In genomic region chr15:90929709-90930019, GRCh38 we compare ENCODE assay signal across 8 cellular contexts. TPM values are rescaled to one million over a fixed set of nuclear protein-coding genes. Genes with fewer than 3 reads are reported as not detected.
A peak's percentile ranks its signal among the peaks of the same experiment; 100 is the strongest.
DNase-seq lines count a peak whose midpoint lies in the region; ATAC-seq and TF ChIP-seq lines count a peak whose summit lies in the region.

No MANE protein-coding gene starts in this region.

- no peaks in the 10 kb centered on the region for H4K20me1 ChIP-seq in OCI-LY1 (ENCODE audit: insufficient read depth, low read length)

- H3K9ac ChIP-seq in OCI-LY1 (ENCODE audit: low read length), result peak overlapping the region; percentile 89

- ATAC-seq in effector memory CD8-positive, alpha-beta T cell (replicated peaks), result no peak
- no peak for ATAC-seq in HG03432 (IDR thresholded peaks at IDR 0.05; ENCODE audit: unreplicated experiment)
- ATAC-seq in HG02970 (IDR thresholded peaks at IDR 0.05; ENCODE audit: low FRiP score, unreplicated experiment), result no peak

- peaks cover 40% of the 10 kb centered on the region for H3K4me1 Mint-ChIP-seq in Calu3 (ENCODE audit: low read depth, unreplicated experiment)
- peaks cover 28 to 36% of the 10 kb centered on the region in 2 donors for H3K4me1 Mint-ChIP-seq in effector memory CD8-positive, alpha-beta T cell (ENCODE audit: low read depth in 2 of 2)

- no peaks in the 10 kb centered on the region for H3K27me3 Mint-ChIP-seq in Calu3 (ENCODE audit: unreplicated experiment)
- H3K27me3 Mint-ChIP-seq in effector memory CD8-positive, alpha-beta T cell, result no peaks in the 10 kb centered on the region

- no peaks in the 10 kb centered on the region for H3K9me2 ChIP-seq in OCI-LY1 (ENCODE audit: low read depth, low read length)

- DNase-seq in Calu3, result no peak
- no peak for DNase-seq in effector memory CD8-positive, alpha-beta T cell
- no peak for DNase-seq in prostate gland (ENCODE audit: low spot score)
- no peak for DNase-seq in activated effector memory CD4-positive, alpha-beta T cell treated with Interleukin-2 at 50 U/mL for 16 hours
- DNase-seq in NCI-H1930 (lab: John Stamatoyannopoulos, UW), result no peak

- peak overlapping the region; percentile 95 for H3K4me2 ChIP-seq in OCI-LY1 (ENCODE audit: low read length)

- H3K36me3 ChIP-seq in OCI-LY1 (ENCODE audit: insufficient read depth, low read length) (no peaks in the 10 kb centered on the region), prostate gland (no peaks in the 10 kb centered on the region)

- H3K9me3 ChIP-seq in OCI-LY1 (ENCODE audit: low read length) (no peaks in the 10 kb centered on the region), prostate gland (no peaks in the 10 kb centered on the region)

- H3F3A ChIP-seq in OCI-LY1 (ENCODE audit: insufficient read depth, low read length), result no peaks in the 10 kb centered on the region

- peak overlapping the region; percentile 92 for H3K4me3 Mint-ChIP-seq in Calu3 (ENCODE audit: low read depth, unreplicated experiment)
- peak overlapping the region; percentile 97 to 98 for H3K4me3 Mint-ChIP-seq in effector memory CD8-positive, alpha-beta T cell

- no peaks in the 10 kb centered on the region for H3K9me3 Mint-ChIP-seq in Calu3 (ENCODE audit: low read depth, unreplicated experiment)
- no peaks in the 10 kb centered on the region for H3K9me3 Mint-ChIP-seq in effector memory CD8-positive, alpha-beta T cell

- H3K27ac Mint-ChIP-seq in Calu3 (ENCODE audit: unreplicated experiment), result peak overlapping the region; percentile 96
- H3K27ac Mint-ChIP-seq in effector memory CD8-positive, alpha-beta T cell, result peak overlapping the region; percentile 94 to 96

- H2AFZ ChIP-seq in OCI-LY1 (ENCODE audit: low read length), result peak overlapping the region; percentile 43

- peak overlapping the region; percentile 92 for H3K4me3 ChIP-seq in OCI-LY1 (ENCODE audit: low read depth, low read length, poor library complexity, severe bottlenecking)
- H3K4me3 ChIP-seq in prostate gland, result peak overlapping the region; percentile 46 to 49

- TSS peak; percentile 54 for BruUV-seq in Calu3 (replicated peaks; lab: Mats Ljungman, UMichigan)

- H3K27ac ChIP-seq in OCI-LY1 (ENCODE audit: low read depth, low read length, poor library complexity, severe bottlenecking), result peak overlapping the region; percentile 90
- H3K27ac ChIP-seq in prostate gland, result peak overlapping the region; percentile 82 to 94

- intact Hi-C loops in Calu3 (cut with micrococcal nuclease; ENCODE audit: unreplicated experiment), result loop anchor here (2.0 to 5.0 kb wide), 2 partner anchors 103 to 281 kb away; no protein-coding TSS in a partner anchor
- intact Hi-C loops in prostate gland (cut with DNase I), result no loop called here

- H3K4me1 ChIP-seq in OCI-LY1 (ENCODE audit: insufficient read depth, low read length, severe bottlenecking) (peaks cover 40% of the 10 kb centered on the region), prostate gland (replicated peaks) (no peaks in the 10 kb centered on the region)

- no peaks in the 10 kb centered on the region for H3K79me2 ChIP-seq in OCI-LY1 (ENCODE audit: insufficient read depth, low read length)

- CTCF ChIA-PET in Calu3 (lab: Charles Lee), result interaction anchor here (1.9 kb wide), 1 partner anchor 103 kb away, joined by 4 read pairs; no protein-coding TSS in a partner anchor

- WGBS in prostate gland, result 13% methylated on average over 9 of the region's 9 CpGs

- TF ChIP-seq CTCF in Calu3 (IDR thresholded peaks at IDR 0.05; ENCODE audit: unreplicated experiment), result no peak
- no peak for TF ChIP-seq CTCF in OCI-LY1 (IDR thresholded peaks at IDR 0.05; ENCODE audit: low read length)
- no peak for TF ChIP-seq CTCF in prostate gland (IDR thresholded peaks at IDR 0.05)

- H3K36me3 Mint-ChIP-seq in Calu3 (ENCODE audit: insufficient read depth, unreplicated experiment), result peaks cover 39% of the 10 kb centered on the region
- H3K36me3 Mint-ChIP-seq in effector memory CD8-positive, alpha-beta T cell (ENCODE audit: insufficient read depth), result peaks cover 16% of the 10 kb centered on the region

- no peaks in the 10 kb centered on the region for H3K27me3 ChIP-seq in OCI-LY1 (ENCODE audit: insufficient read depth, low read length)
- no peaks in the 10 kb centered on the region for H3K27me3 ChIP-seq in prostate gland (replicated peaks; ENCODE audit: insufficient read depth)

- no peak for TF ChIP-seq POLR2A in prostate gland (IDR thresholded peaks at IDR 0.05)

RNA-seq across cellular contexts. Expression of gene HDDC3, which starts 2.7 kb away (rescaled TPM):
- 25.1 and 26.7 TPM in 2 replicates for total RNA-seq in Calu3 (2022)
- total RNA-seq in prostate gland, result 10 to 100 TPM; 16.2 to 30.6 TPM

RNA-seq across cellular contexts. Expression of gene UNC45A, which starts 5.4 kb away (rescaled TPM):
- total RNA-seq in Calu3 (2022) (66.5 and 66.7 TPM in 2 replicates), prostate gland (10 to 100 TPM; 52.2 to 70.1 TPM)

RNA-seq across cellular contexts. Expression of gene RCCD1, which starts 25.0 kb away (rescaled TPM):
- total RNA-seq in Calu3 (2022) (39.3 and 42.6 TPM in 2 replicates), prostate gland (10 to 100 TPM in 1 of 2 donors, 1 to 10 TPM in 1; 9.1 to 13.0 TPM)

RNA-seq across cellular contexts. Expression of gene MAN2A2, which starts 26.6 kb away (rescaled TPM):
- 56.1 and 58.5 TPM in 2 replicates for total RNA-seq in Calu3 (2022)
- total RNA-seq in prostate gland, result 100 to 1,000 TPM in 1 of 2 donors, 10 to 100 TPM in 1; 46.6 to 113 TPM

RNA-seq across cellular contexts. Expression of gene FES, which starts 45.4 kb away (rescaled TPM):
- total RNA-seq in Calu3 (2022) (1.6 and 1.7 TPM in 2 replicates), prostate gland (10 to 100 TPM; 22.8 to 33.9 TPM)
